14 cellular contexts compared by ENCODE assay signal in the genomic region with DNA sequence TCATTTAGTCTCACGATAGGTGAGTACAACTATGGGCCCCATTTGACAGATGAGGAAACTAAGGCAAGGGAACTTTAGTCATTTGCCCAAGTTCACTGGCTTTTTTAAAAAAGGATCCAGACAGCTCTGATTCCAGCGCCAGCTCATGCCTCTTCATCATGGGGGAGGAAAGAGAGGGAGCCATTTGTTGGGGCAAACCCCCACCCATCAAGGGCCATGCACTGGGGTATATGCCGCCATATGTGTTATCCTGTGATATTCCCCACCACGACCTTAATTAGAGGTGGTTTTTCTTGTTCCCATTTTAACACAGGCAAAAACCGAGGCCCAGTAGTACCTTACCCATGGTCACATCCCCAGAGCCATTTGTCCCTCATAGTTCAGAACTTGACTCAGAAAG. TPM values are rescaled to one million over a fixed set of nuclear protein-coding genes. Genes with fewer than 3 reads are reported as not detected.
DNase-seq lines count a peak whose midpoint lies in the region; ATAC-seq and TF ChIP-seq lines count a peak whose summit lies in the region.
"Had no signal": no experiment of that assay in that cellular context is flagged by ENCODE, and none has a peak within 500 bp of the region (broad histone marks: within the 10 kb centered on the region; RNA-seq: fewer than 3 reads in every experiment).

No MANE protein-coding gene starts in this region.

- H3K9me3 ChIP-seq in HUES48 (ENCODE audit: control insufficient read depth, insufficient read depth, low read length) (no peaks in the 10 kb centered on the region), ascending aorta (no peaks in the 10 kb centered on the region), mucosa of stomach (ENCODE audit: control insufficient read depth, low read length) (no peaks in the 10 kb centered on the region), stomach smooth muscle (ENCODE audit: control insufficient read depth in 2 of 2, low read length in 2 of 2) (no peaks in the 10 kb centered on the region)

- H3K4me1 Mint-ChIP-seq in effector memory CD8-positive, alpha-beta T cell (ENCODE audit: low read depth in 2 of 2), result peaks cover 19 to 24% of the 10 kb centered on the region in 2 donors

- no peaks in the 10 kb centered on the region for H3K27me3 ChIP-seq in HUES48 (ENCODE audit: control insufficient read depth, insufficient read depth, low read length)
- H3K27me3 ChIP-seq in ascending aorta, result no peaks in the 10 kb centered on the region
- no peaks in the 10 kb centered on the region for H3K27me3 ChIP-seq in mucosa of stomach (ENCODE audit: control insufficient read depth, insufficient read depth, low read length)
- no peaks in the 10 kb centered on the region for H3K27me3 ChIP-seq in stomach smooth muscle (ENCODE audit: control insufficient read depth in 1 of 2, insufficient read depth in 2 of 2, low read length in 2 of 2)

- no peak overlapping the region for H3K4me3 Mint-ChIP-seq in effector memory CD8-positive, alpha-beta T cell
- H3K4me3 Mint-ChIP-seq: activated naive CD8-positive, alpha-beta T cell treated with anti-CD3 and anti-CD28 coated beads, Interleukin-2, amount 50 U/mL, for 24 hours had no signal

- intact Hi-C loops in ascending aorta (cut with DNase I), result no loop called here

- no peaks in the 10 kb centered on the region for H3K9me3 Mint-ChIP-seq in effector memory CD8-positive, alpha-beta T cell
- H3K9me3 Mint-ChIP-seq: activated naive CD8-positive, alpha-beta T cell treated with anti-CD3 and anti-CD28 coated beads, Interleukin-2, amount 50 U/mL, for 24 hours had no signal

- H3K4me3 ChIP-seq in HUES48 (ENCODE audit: low read depth, low read length) (no peak overlapping the region), ascending aorta (no peak overlapping the region), mucosa of stomach (ENCODE audit: low read length) (no peak overlapping the region), stomach smooth muscle (ENCODE audit: low read length in 2 of 2) (peak overlapping the region; percentile 22 to 36)

- H3K27ac ChIP-seq in HUES48 (ENCODE audit: low read depth, low read length), result peak overlapping the region; percentile 63
- H3K27ac ChIP-seq in ascending aorta, result peak overlapping the region; percentile 74 to 79
- H3K27ac ChIP-seq in stomach smooth muscle (ENCODE audit: low read length), result peak overlapping the region; percentile 96
- H3K27ac ChIP-seq: HL-60 had no signal

- H3K27ac Mint-ChIP-seq in effector memory CD8-positive, alpha-beta T cell, result peak overlapping the region in 1 of 2 donors; percentile 42
- H3K27ac Mint-ChIP-seq: activated naive CD8-positive, alpha-beta T cell treated with anti-CD3 and anti-CD28 coated beads, Interleukin-2, amount 50 U/mL, for 24 hours had no signal

- no peak overlapping the region for H3K9ac ChIP-seq in HUES48 (ENCODE audit: low read depth, low read length)
- H3K9ac ChIP-seq in mucosa of stomach (ENCODE audit: low read length), result peak overlapping the region; percentile 57
- peak overlapping the region; percentile 59 to 68 for H3K9ac ChIP-seq in stomach smooth muscle (ENCODE audit: low read length in 2 of 2)

- H3K27me3 Mint-ChIP-seq in effector memory CD8-positive, alpha-beta T cell, result no peaks in the 10 kb centered on the region
- H3K27me3 Mint-ChIP-seq: activated naive CD8-positive, alpha-beta T cell treated with anti-CD3 and anti-CD28 coated beads, Interleukin-2, amount 50 U/mL, for 24 hours had no signal

- H3K36me3 Mint-ChIP-seq in effector memory CD8-positive, alpha-beta T cell (ENCODE audit: insufficient read depth), result peaks cover 63% of the 10 kb centered on the region

- ATAC-seq in GM19328 (IDR thresholded peaks at IDR 0.05; ENCODE audit: unreplicated experiment), result no peak
- ATAC-seq in effector memory CD8-positive, alpha-beta T cell (replicated peaks), result no peak
- ATAC-seq: activated naive CD8-positive, alpha-beta T cell treated with anti-CD3 and anti-CD28 coated beads, Interleukin-2, amount 50 U/mL, for 24 hours had no signal

- TF ChIP-seq CTCF in ascending aorta (IDR thresholded peaks at IDR 0.05), result no peak

- no peak for DNase-seq in ascending aorta (ENCODE audit: low spot score in 2 of 2)
- DNase-seq in central memory CD4-positive, alpha-beta T cell, result no peak
- no peak for DNase-seq in effector memory CD8-positive, alpha-beta T cell
- DNase-seq: activated CD4-positive, alpha-beta T cell treated with anti-CD3 and anti-CD28 coated beads for 4 hours; activated naive CD8-positive, alpha-beta T cell treated with anti-CD3 and anti-CD28 coated beads, Interleukin-2, amount 50 U/mL, for 24 hours; NCI-H1092; NCI-H748 treated with DMSO at 0.1 percent for 48 hours; nucleus accumbens had no signal

- H3K4me1 ChIP-seq in HUES48 (ENCODE audit: control insufficient read depth, insufficient read depth, low read length), result peaks cover 19% of the 10 kb centered on the region
- peaks cover 14 to 36% of the 10 kb centered on the region in 2 donors for H3K4me1 ChIP-seq in ascending aorta
- H3K4me1 ChIP-seq in mucosa of stomach (ENCODE audit: control insufficient read depth, insufficient read depth, low read length), result peaks cover 67% of the 10 kb centered on the region
- peaks cover 67% of the 10 kb centered on the region for H3K4me1 ChIP-seq in stomach smooth muscle (ENCODE audit: control insufficient read depth, insufficient read depth, low read length)

- H3K36me3 ChIP-seq in HUES48 (ENCODE audit: control insufficient read depth, insufficient read depth, low read length) (peaks cover 31% of the 10 kb centered on the region), ascending aorta (peaks cover 14 to 23% of the 10 kb centered on the region in 2 donors), mucosa of stomach (ENCODE audit: control insufficient read depth, insufficient read depth, low read length) (peaks cover 4% of the 10 kb centered on the region), stomach smooth muscle (ENCODE audit: control insufficient read depth in 2 of 2, insufficient read depth in 2 of 2, low read length in 2 of 2) (peaks cover 22% of the 10 kb centered on the region in 2 donors)

RNA-seq across cellular contexts. Expression of gene GPBAR1, which starts 0.6 kb away (rescaled TPM):
- not detected for total RNA-seq in ascending aorta
- total RNA-seq: SK-MEL-5 had no signal

RNA-seq across cellular contexts. Expression of gene AAMP, which starts 9.8 kb away (rescaled TPM):
- 73.7 TPM for total RNA-seq in ascending aorta

RNA-seq across cellular contexts. Expression of gene PNKD, which starts 10.2 kb away (rescaled TPM):
- total RNA-seq in ascending aorta, result 45.8 TPM

RNA-seq across cellular contexts. Expression of gene TMBIM1, which starts 32.1 kb away (rescaled TPM):
- total RNA-seq in ascending aorta, result 320 TPM

RNA-seq across cellular contexts. Expression of gene ARPC2, which starts 43.2 kb away (rescaled TPM):
- 237 TPM for total RNA-seq in ascending aorta

Comparison
In these comparisons a context has a peak if more than half of its experiments do, and no peak if none do; other contexts are left out.
1. H3K4me3 ChIP-seq: peak in stomach smooth muscle (2 of 2); none in HUES48 (single experiment), ascending aorta (0 of 2) and mucosa of stomach (single experiment).
2. Peak in every context shown above with its lines, with median percentiles within 50 percentile points of each other: H3K27ac ChIP-seq.